In the genomic region with DNA sequence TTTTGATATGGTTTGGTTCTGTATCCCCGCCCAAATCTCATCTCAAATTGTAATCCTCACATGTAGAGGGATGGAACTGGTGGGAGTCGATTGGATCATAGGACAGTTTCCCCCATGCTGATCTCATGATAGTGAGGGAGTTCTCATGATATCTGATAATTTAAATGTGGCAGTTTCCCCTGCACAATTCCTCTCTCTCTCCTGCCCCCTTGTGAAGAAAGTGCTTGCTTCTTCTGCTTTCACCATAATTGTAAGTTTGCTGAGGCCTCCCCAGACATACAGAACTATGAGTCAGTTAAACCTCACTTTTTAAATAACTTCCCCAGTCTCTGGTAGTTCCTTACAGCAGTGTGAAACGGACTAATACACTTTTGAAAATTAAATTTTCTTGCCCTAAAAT, we compare ENCODE assay signal across 18 cellular contexts. TPM values are rescaled to one million over a fixed set of nuclear protein-coding genes. Genes with fewer than 3 reads are reported as not detected.
DNase-seq lines count a peak whose midpoint lies in the region; ATAC-seq and TF ChIP-seq lines count a peak whose summit lies in the region.
"Had no signal": no experiment of that assay in that cellular context is flagged by ENCODE, and none has a peak within 500 bp of the region (broad histone marks: within the 10 kb centered on the region; RNA-seq: fewer than 3 reads in every experiment).

No MANE protein-coding gene starts in this region.

- H3K4me3 Mint-ChIP-seq in MCF 10A (ENCODE audit: unreplicated experiment): no peak overlapping the region
- H3K4me3 Mint-ChIP-seq: activated CD8-positive, alpha-beta memory T cell treated with anti-CD3 and anti-CD28 coated beads, Interleukin-2, amount 10 ng/mL, durations not matched to agents 7 days and 5 days; T-helper 1 cell treated with Interleukin-12 subunit alpha and Interleukin-12 subunit beta and Interleukin-4 antibody, amounts not matched to agents 30 μg/mL and 1 μg/mL, for 36 hours had no signal

- peaks cover 4% of the 10 kb centered on the region for H3K36me3 Mint-ChIP-seq in MCF 10A (ENCODE audit: insufficient read depth, unreplicated experiment)
- H3K36me3 Mint-ChIP-seq: activated CD8-positive, alpha-beta memory T cell treated with anti-CD3 and anti-CD28 coated beads, Interleukin-2, amount 10 ng/mL, durations not matched to agents 7 days and 5 days had no signal

- TF ChIP-seq CTCF in MCF 10A (IDR thresholded peaks at IDR 0.05; ENCODE audit: unreplicated experiment): no peak
- TF ChIP-seq CTCF in mammary epithelial cell (conservative IDR thresholded peaks at IDR 0.05 in 1 of 2, IDR thresholded peaks at IDR 0.05 in 1 of 2; ENCODE audit: extremely low read depth in 1 of 2, insufficient read depth in 1 of 2, low read depth in 1 of 2, low read length in 2 of 2): no peak
- peak; percentile 38 for TF ChIP-seq CTCF in OCI-LY3 (IDR thresholded peaks at IDR 0.05; ENCODE audit: low read depth, low read length)
- peak; percentile 49 for TF ChIP-seq CTCF in epithelial cell of proximal tubule (conservative IDR thresholded peaks at IDR 0.05; ENCODE audit: low read depth, low read length)
- TF ChIP-seq CTCF in foreskin fibroblast (IDR thresholded peaks at IDR 0.05; ENCODE audit: low read depth, low read length): no peak

- DNase-seq in MCF 10A (ENCODE audit: unreplicated experiment) (peak; percentile 23), mammary epithelial cell (no peak), epithelial cell of proximal tubule (ENCODE audit: low read depth) (no peak), foreskin fibroblast (no peak), NCI-H2107 (lab: John Stamatoyannopoulos, UW) (no peak)
- DNase-seq: activated CD8-positive, alpha-beta memory T cell treated with anti-CD3 and anti-CD28 coated beads, Interleukin-2, amount 10 ng/mL, durations not matched to agents 7 days and 5 days; GOT3; NCI-H1092; retina; stimulated activated naive CD4-positive, alpha-beta T cell treated with Interleukin-2 at 50 U/mL for 16 hours; transverse colon had no signal

- BruUV-seq in MCF 10A (replicated peaks; lab: Mats Ljungman, UMichigan) (no TSS peak), mammary epithelial cell (replicated peaks; lab: Mats Ljungman, UMichigan) (no TSS peak)

- CTCF ChIA-PET in MCF 10A (lab: Yijun Ruan, JAX): interaction anchor here (0.7 kb wide), 1 partner anchor 241 kb away, joined by 5 read pairs; no protein-coding TSS in a partner anchor
- CTCF ChIA-PET in mammary epithelial cell (lab: Charles Lee; ENCODE audit: low non-redundant PET): no interaction called here

- POLR2A ChIA-PET in MCF 10A (lab: Yijun Ruan, JAX): no interaction called here

- in situ Hi-C loops in mammary epithelial cell (cut with MboI; ENCODE audit: low sequenced_read_pairs in 2 of 2): no loop called here

- H3K9me3 ChIP-seq in mammary epithelial cell (replicated peaks; ENCODE audit: insufficient read depth, low read length) (no peaks in the 10 kb centered on the region), OCI-LY3 (ENCODE audit: insufficient read depth, low read length) (no peaks in the 10 kb centered on the region)
- H3K9me3 ChIP-seq: BLaER1 treated with 17β-estradiol and CSF1 and Interleukin-3, amounts not matched to agents 10 nM and 100 nM; transverse colon had no signal

- intact Hi-C loops in MCF 10A (cut with micrococcal nuclease) (no loop called here), mammary epithelial cell (cut with micrococcal nuclease) (no loop called here)

- no peak overlapping the region for H3K27ac Mint-ChIP-seq in MCF 10A (ENCODE audit: low read depth, unreplicated experiment)
- H3K27ac Mint-ChIP-seq: activated CD8-positive, alpha-beta memory T cell treated with anti-CD3 and anti-CD28 coated beads, Interleukin-2, amount 10 ng/mL, durations not matched to agents 7 days and 5 days; T-helper 1 cell treated with Interleukin-12 subunit alpha and Interleukin-12 subunit beta and Interleukin-4 antibody, amounts not matched to agents 30 μg/mL and 1 μg/mL, for 36 hours had no signal

- H3K36me3 ChIP-seq in mammary epithelial cell (ENCODE audit: insufficient read depth, low read length): no peaks in the 10 kb centered on the region
- no peaks in the 10 kb centered on the region for H3K36me3 ChIP-seq in OCI-LY3 (replicated peaks; ENCODE audit: low read depth, low read length)
- H3K36me3 ChIP-seq: BLaER1 treated with 17β-estradiol and CSF1 and Interleukin-3, amounts not matched to agents 10 nM and 100 nM; cardiac muscle cell; transverse colon had no signal

- ATAC-seq in GM21619 (IDR thresholded peaks at IDR 0.05; ENCODE audit: unreplicated experiment) (no peak), HG03432 (IDR thresholded peaks at IDR 0.05; ENCODE audit: unreplicated experiment) (no peak)
- ATAC-seq: activated CD8-positive, alpha-beta memory T cell treated with anti-CD3 and anti-CD28 coated beads, Interleukin-2, amount 10 ng/mL, durations not matched to agents 7 days and 5 days had no signal

- H3K4me1 Mint-ChIP-seq in MCF 10A (ENCODE audit: insufficient read depth, unreplicated experiment): no peaks in the 10 kb centered on the region
- H3K4me1 Mint-ChIP-seq: activated CD8-positive, alpha-beta memory T cell treated with anti-CD3 and anti-CD28 coated beads, Interleukin-2, amount 10 ng/mL, durations not matched to agents 7 days and 5 days had no signal

- H3K4me2 ChIP-seq in mammary epithelial cell (ENCODE audit: insufficient read depth, low read depth, low read length): no peak overlapping the region
- no peak overlapping the region for H3K4me2 ChIP-seq in OCI-LY3 (ENCODE audit: low read length)
- H3K4me2 ChIP-seq: BLaER1 treated with 17β-estradiol and CSF1 and Interleukin-3, amounts not matched to agents 10 nM and 100 nM had no signal

- H3K27ac ChIP-seq in mammary epithelial cell (ENCODE audit: insufficient read depth, low read depth, low read length): no peak overlapping the region
- H3K27ac ChIP-seq in OCI-LY3 (ENCODE audit: low read length): no peak overlapping the region
- H3K27ac ChIP-seq: BLaER1 treated with 17β-estradiol and CSF1 and Interleukin-3, amounts not matched to agents 10 nM and 100 nM; cardiac muscle cell; transverse colon had no signal

- no peaks in the 10 kb centered on the region for H3K79me2 ChIP-seq in mammary epithelial cell (ENCODE audit: insufficient read depth, low read length)
- no peaks in the 10 kb centered on the region for H3K79me2 ChIP-seq in OCI-LY3 (ENCODE audit: low read length)

- H3K4me1 ChIP-seq in mammary epithelial cell (ENCODE audit: insufficient read depth, low read length) (no peaks in the 10 kb centered on the region), OCI-LY3 (ENCODE audit: low read length) (peaks cover 28% of the 10 kb centered on the region)
- H3K4me1 ChIP-seq: BLaER1 treated with 17β-estradiol and CSF1 and Interleukin-3, amounts not matched to agents 10 nM and 100 nM; transverse colon had no signal

- H4K20me1 ChIP-seq in mammary epithelial cell (ENCODE audit: insufficient read depth, low read length) (no peaks in the 10 kb centered on the region), OCI-LY3 (ENCODE audit: insufficient read depth, low read length) (no peaks in the 10 kb centered on the region)
- H4K20me1 ChIP-seq: BLaER1 treated with 17β-estradiol and CSF1 and Interleukin-3, amounts not matched to agents 10 nM and 100 nM had no signal

- H3K4me3 ChIP-seq in mammary epithelial cell (replicated peaks in 1 of 3; ENCODE audit: insufficient read depth in 1 of 3, low read depth in 2 of 3, low read length in 3 of 3) (no peak overlapping the region), OCI-LY3 (ENCODE audit: low read length) (no peak overlapping the region), epithelial cell of proximal tubule (ENCODE audit: low read depth, low read length) (no peak overlapping the region), foreskin fibroblast (ENCODE audit: low read depth in 1 of 2, low read length in 2 of 2) (no peak overlapping the region)
- H3K4me3 ChIP-seq: BLaER1 treated with 17β-estradiol and CSF1 and Interleukin-3, amounts not matched to agents 10 nM and 100 nM; cardiac muscle cell; transverse colon had no signal

- H3K9me3 Mint-ChIP-seq in MCF 10A (ENCODE audit: unreplicated experiment): no peaks in the 10 kb centered on the region
- H3K9me3 Mint-ChIP-seq: T-helper 1 cell treated with Interleukin-12 subunit alpha and Interleukin-12 subunit beta and Interleukin-4 antibody, amounts not matched to agents 30 μg/mL and 1 μg/mL, for 36 hours had no signal

- H2AFZ ChIP-seq in mammary epithelial cell (ENCODE audit: low read depth, low read length): no peak overlapping the region
- H2AFZ ChIP-seq in OCI-LY3 (ENCODE audit: low read depth, low read length): no peak overlapping the region

- no peaks in the 10 kb centered on the region for H3K27me3 ChIP-seq in mammary epithelial cell (ENCODE audit: insufficient read depth, low read length)
- H3K27me3 ChIP-seq in OCI-LY3 (ENCODE audit: low read depth, low read length): no peaks in the 10 kb centered on the region
- H3K27me3 ChIP-seq: BLaER1 treated with 17β-estradiol and CSF1 and Interleukin-3, amounts not matched to agents 10 nM and 100 nM; cardiac muscle cell; transverse colon had no signal

- peaks cover 75% of the 10 kb centered on the region for H3K27me3 Mint-ChIP-seq in MCF 10A (ENCODE audit: insufficient read depth, unreplicated experiment)
- H3K27me3 Mint-ChIP-seq: activated CD8-positive, alpha-beta memory T cell treated with anti-CD3 and anti-CD28 coated beads, Interleukin-2, amount 10 ng/mL, durations not matched to agents 7 days and 5 days had no signal

- H3K9ac ChIP-seq in mammary epithelial cell (ENCODE audit: insufficient read depth, low read length): no peak overlapping the region
- H3K9ac ChIP-seq in OCI-LY3 (ENCODE audit: low read length): no peak overlapping the region
- H3K9ac ChIP-seq: BLaER1 treated with 17β-estradiol and CSF1 and Interleukin-3, amounts not matched to agents 10 nM and 100 nM had no signal

- WGBS in mammary epithelial cell (ENCODE audit: low coverage, missing lambda C conversion rate): 29% methylated on average over 3 of the region's 3 CpGs

- dilution Hi-C loops in mammary epithelial cell (cut with HindIII; ENCODE audit: low sequenced_read_pairs): no loop called here

RNA-seq across cellular contexts. Expression of gene KCNJ3, which starts 12.3 kb away (rescaled TPM):
- total RNA-seq in MCF 10A (2022): not detected in 2 replicates
- not detected for total RNA-seq in mammary epithelial cell
- polyA plus RNA-seq in mammary epithelial cell: not detected
- polyA minus RNA-seq in mammary epithelial cell: not detected
- 0.12 TPM in 1 of 2 replicates, not detected in the other for total RNA-seq in epithelial cell of proximal tubule
- total RNA-seq: activated CD8-positive, alpha-beta memory T cell treated with anti-CD3 and anti-CD28 coated beads, Interleukin-2, amount 10 ng/mL, durations not matched to agents 7 days and 5 days had no signal
- polyA plus RNA-seq: keratinocyte had no signal

Comparison
In these comparisons a context has a peak if more than half of its experiments do, and no peak if none do; other contexts are left out.
1. CTCF ChIP-seq: peak in OCI-LY3 (single experiment) and epithelial cell of proximal tubule (single experiment); none in MCF 10A (single experiment), mammary epithelial cell (0 of 2) and foreskin fibroblast (single experiment).